1 cellular context compared by ENCODE assay signal in genomic region chr15:42314818-42315217, GRCh38.
TF ChIP-seq lines count a peak whose summit lies in the region.

No MANE protein-coding gene starts in this region.

TF ChIP-seq in HepG2, 621 proteins besides CTCF, POLR2A, EP300 and RAD21 (continued from another document):
- TF ChIP-seq, protein P1, sequence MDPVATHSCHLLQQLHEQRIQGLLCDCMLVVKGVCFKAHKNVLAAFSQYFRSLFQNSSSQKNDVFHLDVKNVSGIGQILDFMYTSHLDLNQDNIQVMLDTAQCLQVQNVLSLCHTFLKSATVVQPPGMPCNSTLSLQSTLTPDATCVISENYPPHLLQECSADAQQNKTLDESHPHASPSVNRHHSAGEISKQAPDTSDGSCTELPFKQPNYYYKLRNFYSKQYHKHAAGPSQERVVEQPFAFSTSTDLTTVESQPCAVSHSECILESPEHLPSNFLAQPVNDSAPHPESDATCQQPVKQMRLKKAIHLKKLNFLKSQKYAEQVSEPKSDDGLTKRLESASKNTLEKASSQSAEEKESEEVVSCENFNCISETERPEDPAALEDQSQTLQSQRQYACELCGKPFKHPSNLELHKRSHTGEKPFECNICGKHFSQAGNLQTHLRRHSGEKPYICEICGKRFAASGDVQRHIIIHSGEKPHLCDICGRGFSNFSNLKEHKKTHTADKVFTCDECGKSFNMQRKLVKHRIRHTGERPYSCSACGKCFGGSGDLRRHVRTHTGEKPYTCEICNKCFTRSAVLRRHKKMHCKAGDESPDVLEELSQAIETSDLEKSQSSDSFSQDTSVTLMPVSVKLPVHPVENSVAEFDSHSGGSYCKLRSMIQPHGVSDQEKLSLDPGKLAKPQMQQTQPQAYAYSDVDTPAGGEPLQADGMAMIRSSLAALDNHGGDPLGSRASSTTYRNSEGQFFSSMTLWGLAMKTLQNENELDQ (CRISPR knock-in tag; IDR thresholded peaks at IDR 0.05; ENCODE audit: borderline replicate concordance): no peak
- TF ChIP-seq CEBPG (CRISPR knock-in tag; IDR thresholded peaks at IDR 0.05): peak; percentile 82
- TF ChIP-seq TBX3 (IDR thresholded peaks at IDR 0.05; ENCODE audit: borderline replicate concordance): no peak
- TF ChIP-seq ZNF33B (CRISPR knock-in tag; IDR thresholded peaks at IDR 0.05): no peak
TF ChIP-seq in HepG2: peak in this region for 13.
